8 cellular contexts compared by ENCODE assay signal in genomic region chr1:6859415-6860343, GRCh38.
A peak's percentile ranks its signal among the peaks of the same experiment; 100 is the strongest.
DNase-seq lines count a peak whose midpoint lies in the region; ATAC-seq and TF ChIP-seq lines count a peak whose summit lies in the region.

No MANE protein-coding gene starts in this region.

- H3K4me1 ChIP-seq in HCT116 (ENCODE audit: control insufficient read depth in 1 of 2, insufficient read depth in 2 of 2, low read length in 2 of 2) = peaks cover 32 to 36% of the 10 kb centered on the region in 2 experiments
- peaks cover 0 to 16% (median 5%) of the 10 kb centered on the region in 3 donors for H3K4me1 ChIP-seq in gastroesophageal sphincter
- peaks cover 9% of the 10 kb centered on the region for H3K4me1 ChIP-seq in smooth muscle cell (ENCODE audit: low read depth)
- no peaks in the 10 kb centered on the region for H3K4me1 ChIP-seq in CD8-positive, alpha-beta T cell (ENCODE audit: insufficient read depth, low read length)

- H3F3A ChIP-seq in smooth muscle cell (ENCODE audit: low read depth) = peaks cover 15% of the 10 kb centered on the region

- in situ Hi-C loops in G401 (cut with HindIII; ENCODE audit: low sequenced_read_pairs) = no loop called here

- H3K36me3 ChIP-seq in HCT116 (ENCODE audit: control insufficient read depth in 1 of 2, insufficient read depth in 2 of 2, low read length in 2 of 2) = no peaks in the 10 kb centered on the region
- H3K36me3 ChIP-seq in gastroesophageal sphincter = peaks cover 0 to 11% of the 10 kb centered on the region in 2 donors
- H3K36me3 ChIP-seq in smooth muscle cell (ENCODE audit: low read depth) = no peaks in the 10 kb centered on the region
- H3K36me3 ChIP-seq in CD8-positive, alpha-beta T cell (ENCODE audit: insufficient read depth, low read length) = no peaks in the 10 kb centered on the region

- peak; percentile 73 for DNase-seq in HCT116 (ENCODE audit: low read depth, low spot score)
- DNase-seq in SW480 (ENCODE audit: low spot score) = peak; percentile 45
- DNase-seq in smooth muscle cell (lab: John Stamatoyannopoulos, UW; ENCODE audit: unreplicated experiment) = no peak
- DNase-seq in activated gamma-delta T cell (lab: John Stamatoyannopoulos, UW) = no peak
- no peak for DNase-seq in CD8-positive, alpha-beta T cell
- no peak for DNase-seq in G401 (ENCODE audit: low spot score)

- peaks cover 25% of the 10 kb centered on the region for H3K36me3 Mint-ChIP-seq in CD8-positive, alpha-beta T cell

- 57 to 69% methylated on average over 7 of the region's 7 CpGs for WGBS in gastroesophageal sphincter (ENCODE audit: low coverage in 1 of 2), 2 donors
- 48% methylated on average over 7 of the region's 7 CpGs for WGBS in smooth muscle cell (ENCODE audit: low lambda C conversion rate)

- H3K27ac ChIP-seq in HCT116 (ENCODE audit: low read depth, low read length) (peak overlapping the region; percentile 55), gastroesophageal sphincter (peak overlapping the region in 3 of 4 donors; percentile 22 to 38 (median 38)), smooth muscle cell (ENCODE audit: low read depth) (peak overlapping the region; percentile 90)
- H3K27ac ChIP-seq in CD8-positive, alpha-beta T cell (ENCODE audit: low read depth, low read length) = no peak overlapping the region

- H3K4me1 Mint-ChIP-seq in CD8-positive, alpha-beta T cell (ENCODE audit: low read depth) = peaks cover 24% of the 10 kb centered on the region

- H3K4me3 ChIP-seq in HCT116 (replicated peaks in 1 of 2; ENCODE audit: low read depth in 1 of 2, low read length in 2 of 2) (peak overlapping the region in 1 of 2 experiments; percentile 34; a peak in 2 of 4 replicates), gastroesophageal sphincter (no peak overlapping the region), smooth muscle cell (no peak overlapping the region)
- no peak overlapping the region for H3K4me3 ChIP-seq in CD8-positive, alpha-beta T cell (ENCODE audit: low read depth, low read length)

- CTCF ChIA-PET in HCT116 (lab: Charles Lee) = no interaction called here
- CTCF ChIA-PET in CD8-positive, alpha-beta T cell (lab: Charles Lee) = no interaction called here

- RAD21 ChIA-PET in HCT116 (lab: Charles Lee; ENCODE audit: low non-redundant PET in 1 of 2, low total read pairs in 2 of 2, uncharacterized antibody in 2 of 2, unreplicated experiment in 2 of 2) = no interaction called here

- no peak for TF ChIP-seq POLR2A in HCT116 (IDR thresholded peaks at IDR 0.05; ENCODE audit: borderline replicate concordance, extremely low read depth, insufficient read depth, insufficient read length)
- no peak for TF ChIP-seq POLR2A in gastroesophageal sphincter (IDR thresholded peaks at IDR 0.05)

- H3K27me3 Mint-ChIP-seq in CD8-positive, alpha-beta T cell (ENCODE audit: low read depth) = no peaks in the 10 kb centered on the region

- ATAC-seq in HCT116 (peak; percentile 76), gastroesophageal sphincter (peak; percentile 71), HG03354 (IDR thresholded peaks at IDR 0.05; ENCODE audit: poor library complexity, severe bottlenecking, unreplicated experiment) (no peak)
- ATAC-seq in CD8-positive, alpha-beta T cell = no peak

- H4K20me1 ChIP-seq in HCT116 (ENCODE audit: insufficient read depth) (no peaks in the 10 kb centered on the region; the same call in 1 of the 2 replicates), smooth muscle cell (ENCODE audit: low read depth) (peaks cover 28% of the 10 kb centered on the region)

- H3K27ac Mint-ChIP-seq in CD8-positive, alpha-beta T cell = no peak overlapping the region

- peak overlapping the region; percentile 78 for H3K4me2 ChIP-seq in HCT116 (ENCODE audit: low read length)
- peak overlapping the region; percentile 85 for H3K4me2 ChIP-seq in smooth muscle cell

- intact Hi-C loops in HCT116 (cut with micrococcal nuclease) = no loop called here
- intact Hi-C loops in CD8-positive, alpha-beta T cell (cut with DNase I, micrococcal nuclease) = no loop called here

- H3K27me3 ChIP-seq in HCT116 (ENCODE audit: insufficient read depth, low read length) (no peaks in the 10 kb centered on the region), gastroesophageal sphincter (no peaks in the 10 kb centered on the region), smooth muscle cell (ENCODE audit: low read depth) (no peaks in the 10 kb centered on the region)
- no peaks in the 10 kb centered on the region for H3K27me3 ChIP-seq in CD8-positive, alpha-beta T cell (ENCODE audit: insufficient read depth, low read length)

- H2AFZ ChIP-seq in HCT116 (ENCODE audit: low read depth, low read length, poor library complexity, severe bottlenecking) (no peak overlapping the region), smooth muscle cell (ENCODE audit: low read depth) (no peak overlapping the region)

- H3K9ac ChIP-seq in HCT116 (ENCODE audit: low read length) = no peak overlapping the region
- H3K9ac ChIP-seq in smooth muscle cell (ENCODE audit: low read depth) = peak overlapping the region; percentile 42

- TF ChIP-seq CTCF in HCT116 (IDR thresholded peaks at IDR 0.05 in 2 of 3, conservative IDR thresholded peaks at IDR 0.05 in 1 of 3; ENCODE audit: borderline replicate concordance in 1 of 3, insufficient read depth in 1 of 3, low read depth in 2 of 3, low read length in 2 of 3) (no peak), gastroesophageal sphincter (IDR thresholded peaks at IDR 0.05) (no peak), smooth muscle cell (IDR thresholded peaks at IDR 0.05; ENCODE audit: borderline replicate concordance, insufficient read depth, poor library complexity, severe bottlenecking) (no peak)
- TF ChIP-seq CTCF in CD8-positive, alpha-beta T cell (IDR thresholded peaks at IDR 0.05) = no peak

- no peaks in the 10 kb centered on the region for H3K9me3 Mint-ChIP-seq in CD8-positive, alpha-beta T cell

- H3K9me3 ChIP-seq in HCT116 (ENCODE audit: control insufficient read depth in 1 of 2, insufficient read depth in 1 of 2, low read depth in 1 of 2, low read length in 2 of 2) (no peaks in the 10 kb centered on the region), gastroesophageal sphincter (no peaks in the 10 kb centered on the region), smooth muscle cell (replicated peaks; ENCODE audit: low read depth) (no peaks in the 10 kb centered on the region)
- no peaks in the 10 kb centered on the region for H3K9me3 ChIP-seq in CD8-positive, alpha-beta T cell (ENCODE audit: low read length)

- BruUV-seq in HCT116 (replicated peaks; lab: Mats Ljungman, UMichigan) = no TSS peak

- H3K9me2 ChIP-seq in HCT116 (ENCODE audit: insufficient read depth) = no peaks in the 10 kb centered on the region

- peaks cover 7% of the 10 kb centered on the region; the same call in 1 of the 2 replicates for H3K79me2 ChIP-seq in HCT116 (ENCODE audit: insufficient read depth, low read length)
- H3K79me2 ChIP-seq in smooth muscle cell (ENCODE audit: low read depth) = peaks cover 16% of the 10 kb centered on the region

- POLR2A ChIA-PET in HCT116 (lab: Charles Lee) = no interaction called here
- POLR2A ChIA-PET in CD8-positive, alpha-beta T cell (lab: Charles Lee) = no interaction called here

- no peak for TF ChIP-seq RAD21 in HCT116 (IDR thresholded peaks at IDR 0.05; ENCODE audit: low read depth)

- no peak overlapping the region for H3K4me3 Mint-ChIP-seq in CD8-positive, alpha-beta T cell

- no peak for TF ChIP-seq EP300 in gastroesophageal sphincter (IDR thresholded peaks at IDR 0.05)

TF ChIP-seq in HCT116, 20 proteins besides CTCF, POLR2A, EP300 and RAD21 (continues in another document):
- TF ChIP-seq MAX (IDR thresholded peaks at IDR 0.05) (no peak), SP1 (IDR thresholded peaks at IDR 0.05; ENCODE audit: low read depth) (peak; percentile 21; the same call in 1 of the 2 replicates), ZBTB33 (IDR thresholded peaks at IDR 0.05; ENCODE audit: extremely low read depth, insufficient replicate concordance, low read length) (no peak), ZNF274 (IDR thresholded peaks at IDR 0.05; ENCODE audit: low read depth, low read length) (no peak), EZH2phosphoT487 (IDR thresholded peaks at IDR 0.05; ENCODE audit: borderline replicate concordance) (no peak), JUND (IDR thresholded peaks at IDR 0.05) (peak; percentile 74), SRF (IDR thresholded peaks at IDR 0.05; ENCODE audit: low read depth) (peak; percentile 30; the same call in 1 of the 2 replicates), FOSL1 (IDR thresholded peaks at IDR 0.05; ENCODE audit: low read depth) (peak; percentile 78)

Comparison
In these comparisons a context has a peak if more than half of its experiments do, and no peak if none do; other contexts are left out.
1. ATAC-seq: peak in HCT116 (single experiment) and gastroesophageal sphincter (single experiment); none in HG03354 (single experiment) and CD8-positive, alpha-beta T cell (single experiment).
2. DNase-seq: peak in HCT116 (single experiment) and SW480 (single experiment); none in smooth muscle cell (single experiment), activated gamma-delta T cell (single experiment), CD8-positive, alpha-beta T cell (0 of 7) and G401 (single experiment).